In the genomic region with DNA sequence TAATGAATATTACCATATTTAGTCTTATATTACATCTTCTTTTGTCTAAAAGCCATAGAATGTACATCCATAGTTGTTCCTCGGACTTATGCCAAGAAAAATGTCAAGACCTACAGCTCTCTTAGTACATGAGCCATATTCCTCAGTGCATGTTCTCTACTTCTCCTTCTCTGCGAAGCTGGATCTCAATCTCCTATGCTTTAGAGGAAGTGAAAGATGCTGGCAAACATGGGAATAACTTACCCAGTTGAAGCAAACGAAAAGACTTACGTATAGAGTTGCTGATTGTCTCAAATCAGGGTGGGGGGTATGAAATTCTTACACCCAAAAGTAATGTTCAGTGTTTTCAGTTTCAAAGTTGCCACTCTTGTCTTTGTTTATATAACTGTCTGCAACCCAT, we compare ENCODE assay signal across 24 cellular contexts. TPM values are rescaled to one million over a fixed set of nuclear protein-coding genes. Genes with fewer than 3 reads are reported as not detected.
"Had no signal": no experiment of that assay in that cellular context is flagged by ENCODE, and none has a peak within 500 bp of the region (broad histone marks: within the 10 kb centered on the region; RNA-seq: fewer than 3 reads in every experiment).

No MANE protein-coding gene starts in this region.

- H3K4me1 Mint-ChIP-seq: activated naive CD4-positive, alpha-beta T cell treated with anti-CD3 and anti-CD28 coated beads, Interleukin-2, amount 50 U/mL, for 24 hours had no signal

- H3K9me3 ChIP-seq: adrenal gland, gastrocnemius medialis, heart right ventricle, neutrophil, right atrium auricular region, transverse colon had no signal

- FAIRE-seq: keratinocyte had no signal

- ATAC-seq: activated CD8-positive, alpha-beta T cell treated with anti-CD3 and anti-CD28 coated beads for 36 hours; gastrocnemius medialis; heart right ventricle; left lobe of liver; naive thymus-derived CD8-positive, alpha-beta T cell had no signal

- H3K27ac Mint-ChIP-seq: activated CD8-positive, alpha-beta T cell treated with anti-CD3 and anti-CD28 coated beads for 36 hours; activated naive CD4-positive, alpha-beta T cell treated with anti-CD3 and anti-CD28 coated beads, Interleukin-2, amount 50 U/mL, for 24 hours; naive thymus-derived CD8-positive, alpha-beta T cell had no signal

- DNase-seq: activated CD4-positive, alpha-beta T cell treated with anti-CD3 and anti-CD28 coated beads for 4 hours; activated CD8-positive, alpha-beta T cell treated with anti-CD3 and anti-CD28 coated beads for 36 hours; activated effector memory CD4-positive, alpha-beta T cell treated with anti-CD3 and anti-CD28 coated beads, Interleukin-2, amount 50 U/mL, for 16 hours; activated T-cell treated with anti-CD3 and anti-CD28 coated beads, Interleukin-2, amount 50 U/mL, for 48 hours; adrenal gland; dorsolateral prefrontal cortex; gastrocnemius medialis; heart right ventricle; mammary epithelial cell; naive thymus-derived CD8-positive, alpha-beta T cell; posterior cingulate gyrus; stimulated activated CD4-positive, alpha-beta T cell treated with anti-CD3 and anti-CD28 coated beads, Interleukin-4, amount 100 ng/mL, for 24 hours; stimulated activated naive CD4-positive, alpha-beta T cell treated with Interleukin-2 at 50 U/mL for 16 hours; substantia nigra; transverse colon; WERI-Rb-1 had no signal

- H3K4me1 ChIP-seq: adrenal gland, gastrocnemius medialis, heart right ventricle, right atrium auricular region had no signal

- H3K27ac ChIP-seq: adrenal gland, dorsolateral prefrontal cortex, gastrocnemius medialis, heart right ventricle, neutrophil, right atrium auricular region, skin epidermis, WERI-Rb-1 had no signal

- H3K27me3 ChIP-seq: adrenal gland, gastrocnemius medialis, heart right ventricle, neutrophil, right atrium auricular region, transverse colon had no signal

- H3K4me3 ChIP-seq: adrenal gland, dorsolateral prefrontal cortex, gastrocnemius medialis, heart right ventricle, right atrium auricular region, skin epidermis, transverse colon had no signal

- H3K27me3 Mint-ChIP-seq: activated CD8-positive, alpha-beta T cell treated with anti-CD3 and anti-CD28 coated beads for 36 hours had no signal

- H3K9me3 Mint-ChIP-seq: activated CD8-positive, alpha-beta T cell treated with anti-CD3 and anti-CD28 coated beads for 36 hours; naive thymus-derived CD8-positive, alpha-beta T cell had no signal

- H3K36me3 Mint-ChIP-seq: activated naive CD4-positive, alpha-beta T cell treated with anti-CD3 and anti-CD28 coated beads, Interleukin-2, amount 50 U/mL, for 24 hours; naive thymus-derived CD8-positive, alpha-beta T cell had no signal

- H3K4me3 Mint-ChIP-seq: activated CD8-positive, alpha-beta T cell treated with anti-CD3 and anti-CD28 coated beads for 36 hours; activated naive CD4-positive, alpha-beta T cell treated with anti-CD3 and anti-CD28 coated beads, Interleukin-2, amount 50 U/mL, for 24 hours; naive thymus-derived CD8-positive, alpha-beta T cell had no signal

- H3K36me3 ChIP-seq: adrenal gland, gastrocnemius medialis, heart right ventricle, neutrophil, right atrium auricular region, transverse colon, WERI-Rb-1 had no signal

RNA-seq across cellular contexts. Expression of gene OR13G1, which starts 32.7 kb away (rescaled TPM):
- total RNA-seq: activated CD8-positive, alpha-beta T cell treated with anti-CD3 and anti-CD28 coated beads for 36 hours; adrenal gland; chondrocyte; dorsolateral prefrontal cortex; gastrocnemius medialis; heart right ventricle; left lobe of liver; mammary epithelial cell; naive thymus-derived CD8-positive, alpha-beta T cell; right atrium auricular region; transverse colon had no signal
- polyA plus RNA-seq: adrenal gland; heart right ventricle; keratinocyte; mammary epithelial cell; naive thymus-derived CD8-positive, alpha-beta T cell had no signal

RNA-seq across cellular contexts. Expression of gene OR2G3, which starts 41.5 kb away (rescaled TPM):
- total RNA-seq: activated CD8-positive, alpha-beta T cell treated with anti-CD3 and anti-CD28 coated beads for 36 hours; adrenal gland; chondrocyte; dorsolateral prefrontal cortex; gastrocnemius medialis; heart right ventricle; left lobe of liver; mammary epithelial cell; mononuclear cell; naive thymus-derived CD8-positive, alpha-beta T cell; right atrium auricular region; transverse colon had no signal
- polyA plus RNA-seq: adrenal gland; heart right ventricle; keratinocyte; mammary epithelial cell; naive thymus-derived CD8-positive, alpha-beta T cell had no signal

RNA-seq across cellular contexts. Expression of gene OR2G2, which starts 58.7 kb away (rescaled TPM):
- total RNA-seq: activated CD8-positive, alpha-beta T cell treated with anti-CD3 and anti-CD28 coated beads for 36 hours; adrenal gland; chondrocyte; dorsolateral prefrontal cortex; gastrocnemius medialis; heart right ventricle; left lobe of liver; mammary epithelial cell; mononuclear cell; naive thymus-derived CD8-positive, alpha-beta T cell; right atrium auricular region; transverse colon had no signal
- polyA plus RNA-seq: adrenal gland; heart right ventricle; keratinocyte; mammary epithelial cell; naive thymus-derived CD8-positive, alpha-beta T cell had no signal
